ENCODE assay signal across 16 cellular contexts in genomic region chr1:169070958-169071357, GRCh38.
"Had no signal": no experiment of that assay in that cellular context is flagged by ENCODE, and none has a peak within 500 bp of the region (broad histone marks: within the 10 kb centered on the region; RNA-seq: fewer than 3 reads in every experiment).

No MANE protein-coding gene starts in this region.

- H3K4me1 ChIP-seq: prostate gland had no signal

- H3K4me3 ChIP-seq: lung, prostate gland had no signal

- H3K9me3 ChIP-seq: prostate gland had no signal

- H3K36me3 ChIP-seq: prostate gland, WERI-Rb-1 had no signal

- DNase-seq: activated CD4-positive, alpha-beta T cell treated with anti-CD3 and anti-CD28 coated beads for 4 hours; activated CD8-positive, alpha-beta T cell treated with anti-CD3 and anti-CD28 coated beads, Interleukin-2, amount 10 ng/mL, durations not matched to agents 7 days and 5 days; activated naive CD4-positive, alpha-beta T cell; activated naive CD8-positive, alpha-beta T cell treated with anti-CD3 and anti-CD28 coated beads, Interleukin-2, amount 50 U/mL, for 24 hours; caudate nucleus; effector memory CD8-positive, alpha-beta T cell; glutamatergic neuron; naive thymus-derived CD8-positive, alpha-beta T cell; nucleus accumbens; stimulated activated CD4-positive, alpha-beta T cell treated with anti-CD3 and anti-CD28 coated beads, Interleukin-2, amount 100 ng/mL, for 24 hours; stimulated activated naive CD4-positive, alpha-beta T cell; substantia nigra; trophoblast cell; WERI-Rb-1 had no signal

- H3K27ac ChIP-seq: prostate gland, WERI-Rb-1 had no signal

- ATAC-seq: activated CD8-positive, alpha-beta T cell treated with anti-CD3 and anti-CD28 coated beads, Interleukin-2, amount 10 ng/mL, durations not matched to agents 7 days and 5 days; activated naive CD8-positive, alpha-beta T cell treated with anti-CD3 and anti-CD28 coated beads, Interleukin-2, amount 50 U/mL, for 24 hours; effector memory CD8-positive, alpha-beta T cell; naive thymus-derived CD8-positive, alpha-beta T cell had no signal
